ENCODE assay signal across 8 cellular contexts in the genomic region with DNA sequence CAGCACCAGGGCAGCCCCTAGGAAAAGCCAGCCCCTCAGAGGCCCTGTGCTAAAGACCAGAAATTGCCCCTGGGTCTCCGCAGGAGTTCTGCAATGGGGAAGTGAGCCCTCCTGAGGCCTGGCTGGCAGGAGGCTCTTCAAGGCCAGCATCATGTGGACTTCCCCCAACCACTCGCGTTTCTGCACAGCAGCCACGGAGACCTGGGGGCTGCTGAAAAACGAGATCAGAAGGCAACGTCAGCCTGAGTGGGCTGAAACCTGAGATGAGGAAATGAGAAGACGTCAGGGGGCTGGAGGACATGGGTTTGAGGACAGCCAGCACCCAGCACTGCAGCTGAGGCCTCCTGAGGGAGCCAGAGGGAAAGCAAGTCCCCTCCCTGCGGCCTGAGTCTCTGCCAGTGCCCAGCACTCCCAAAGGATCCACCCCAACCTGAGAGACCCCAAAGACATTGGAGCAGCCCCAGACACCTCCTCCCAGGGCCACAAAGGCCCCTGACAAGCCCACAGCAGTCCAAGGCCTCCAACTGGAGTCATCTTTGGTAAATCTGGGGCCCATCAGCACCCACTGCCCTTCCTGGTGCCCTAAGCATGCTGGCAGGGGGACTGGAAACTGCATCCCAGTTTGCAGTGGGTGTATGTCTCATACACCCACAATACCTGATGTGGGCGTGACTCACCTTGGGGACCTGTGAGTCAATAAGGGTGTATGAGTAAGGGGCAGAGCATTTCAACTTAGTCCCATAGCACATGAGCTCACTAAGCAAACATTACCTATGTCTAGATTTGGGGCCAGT. TPM values are rescaled to one million over a fixed set of nuclear protein-coding genes. Genes with fewer than 3 reads are reported as not detected.
DNase-seq lines count a peak whose midpoint lies in the region; ATAC-seq and TF ChIP-seq lines count a peak whose summit lies in the region.

No MANE protein-coding gene starts in this region.

- peaks cover 14% of the 10 kb centered on the region for H3K4me1 ChIP-seq in cardiac muscle cell (ENCODE audit: low read depth)
- no peaks in the 10 kb centered on the region for H3K4me1 ChIP-seq in vagina

- H3K36me3 Mint-ChIP-seq in WTC11 = no peaks in the 10 kb centered on the region

- H3K36me3 ChIP-seq in cardiac muscle cell (no peaks in the 10 kb centered on the region), vagina (no peaks in the 10 kb centered on the region)

- H3K9me3 Mint-ChIP-seq in WTC11 = no peaks in the 10 kb centered on the region

- H3K4me3 Mint-ChIP-seq in WTC11 = no peak overlapping the region

- peaks cover 16% of the 10 kb centered on the region for H3K4me1 Mint-ChIP-seq in WTC11

- POLR2A ChIA-PET in WTC11 (lab: Charles Lee) = no interaction called here

- H3K27me3 Mint-ChIP-seq in WTC11 (ENCODE audit: low read depth) = peaks cover 5% of the 10 kb centered on the region; the same call in 1 of the 2 replicates

- DNase-seq in cardiac muscle cell (ENCODE audit: low read depth in 1 of 2, low spot score in 1 of 2) (peak in 1 of 2 donors; percentile 86), left ventricle myocardium superior (no peak), WTC11 (ENCODE audit: low spot score) (no peak), islet precursor cell (peak; percentile 80), vagina (ENCODE audit: extremely low spot score in 2 of 2) (no peak), NCI-H2081 (lab: John Stamatoyannopoulos, UW) (no peak)
- DNase-seq in effector CD4-positive, alpha-beta T cell = no peak

- H3K4me3 ChIP-seq in cardiac muscle cell (no peak overlapping the region), vagina (no peak overlapping the region)

- intact Hi-C loops in left ventricle myocardium superior (cut with micrococcal nuclease) (no loop called here), vagina (cut with DNase I) (no loop called here)

- TF ChIP-seq CTCF in cardiac muscle cell (IDR thresholded peaks at IDR 0.05; ENCODE audit: low read depth, low read length) (no peak), WTC11 (IDR thresholded peaks at IDR 0.05) (no peak), vagina (IDR thresholded peaks at IDR 0.05) (no peak)

- no peak for TF ChIP-seq POLR2A in vagina (IDR thresholded peaks at IDR 0.05)

- ATAC-seq in left ventricle myocardium superior (no peak), HG03175 (IDR thresholded peaks at IDR 0.05; ENCODE audit: unreplicated experiment) (peak; percentile 25), WTC11 (peak; percentile 13)

- H3K27ac ChIP-seq in cardiac muscle cell (peak overlapping the region; percentile 90), vagina (no peak overlapping the region)

- H3K27ac Mint-ChIP-seq in WTC11 = no peak overlapping the region

- CTCF ChIA-PET in WTC11 (lab: Charles Lee) = interaction anchor here (0.6 to 2.7 kb wide), 3 partner anchors 13 to 22 kb away, joined by 3 to 7 read pairs (median 5); no protein-coding TSS in a partner anchor

- H3K27me3 ChIP-seq in cardiac muscle cell = no peaks in the 10 kb centered on the region
- H3K27me3 ChIP-seq in vagina = no peaks in the 10 kb centered on the region

- H3K9me3 ChIP-seq in cardiac muscle cell (ENCODE audit: low read depth) (no peaks in the 10 kb centered on the region), vagina (no peaks in the 10 kb centered on the region)

TF ChIP-seq in WTC11, 78 proteins besides CTCF, POLR2A, EP300 and RAD21:
- TF ChIP-seq, protein P1, sequence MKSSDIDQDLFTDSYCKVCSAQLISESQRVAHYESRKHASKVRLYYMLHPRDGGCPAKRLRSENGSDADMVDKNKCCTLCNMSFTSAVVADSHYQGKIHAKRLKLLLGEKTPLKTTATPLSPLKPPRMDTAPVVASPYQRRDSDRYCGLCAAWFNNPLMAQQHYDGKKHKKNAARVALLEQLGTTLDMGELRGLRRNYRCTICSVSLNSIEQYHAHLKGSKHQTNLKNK (CRISPR knock-in tag; IDR thresholded peaks at IDR 0.05) = no peak
- TF ChIP-seq OVOL2 (CRISPR knock-in tag; IDR thresholded peaks at IDR 0.05; ENCODE audit: borderline replicate concordance) (no peak), TCF7 (CRISPR knock-in tag; IDR thresholded peaks at IDR 0.05; ENCODE audit: low read depth) (no peak), ETV6 (CRISPR knock-in tag; IDR thresholded peaks at IDR 0.05) (no peak), ELF4 (CRISPR knock-in tag; IDR thresholded peaks at IDR 0.05; ENCODE audit: low read depth) (no peak), FOXP1 (CRISPR knock-in tag; IDR thresholded peaks at IDR 0.05; ENCODE audit: borderline replicate concordance) (no peak)

RNA-seq across cellular contexts. Expression of a gene that starts 29.2 kb away (rescaled TPM):
- total RNA-seq in cardiac muscle cell (5.4 and 9.8 TPM in 2 replicates), left ventricle myocardium superior (0.55 TPM), WTC11 (2021) (3.4 to 4.1 TPM (median 3.8 TPM) in 3 replicates), vagina (8.8 TPM)
- polyA plus RNA-seq in cardiac muscle cell = 11.2 and 13.0 TPM in 2 replicates

RNA-seq across cellular contexts. Expression of a gene that starts 37.1 kb away (rescaled TPM):
- total RNA-seq in cardiac muscle cell (8.7 and 11.9 TPM in 2 replicates), left ventricle myocardium superior (1.3 TPM), WTC11 (2021) (13.7 to 17.9 TPM (median 14.2 TPM) in 3 replicates), vagina (3.9 TPM)
- 0.99 and 3.3 TPM in 2 replicates for polyA plus RNA-seq in cardiac muscle cell
